Comparison of ENCODE assay signal across 1 cellular context in genomic region chr16:5069048-5069447, GRCh38.
TF ChIP-seq lines count a peak whose summit lies in the region.

No MANE protein-coding gene starts in this region.

TF ChIP-seq in HepG2, 621 proteins besides CTCF, POLR2A, EP300 and RAD21:
- TF ChIP-seq FLYWCH1 (CRISPR knock-in tag; IDR thresholded peaks at IDR 0.05) = no peak
- TF ChIP-seq RAD51 (IDR thresholded peaks at IDR 0.05; ENCODE audit: borderline replicate concordance) = peak; percentile 90
- TF ChIP-seq, protein P1, sequence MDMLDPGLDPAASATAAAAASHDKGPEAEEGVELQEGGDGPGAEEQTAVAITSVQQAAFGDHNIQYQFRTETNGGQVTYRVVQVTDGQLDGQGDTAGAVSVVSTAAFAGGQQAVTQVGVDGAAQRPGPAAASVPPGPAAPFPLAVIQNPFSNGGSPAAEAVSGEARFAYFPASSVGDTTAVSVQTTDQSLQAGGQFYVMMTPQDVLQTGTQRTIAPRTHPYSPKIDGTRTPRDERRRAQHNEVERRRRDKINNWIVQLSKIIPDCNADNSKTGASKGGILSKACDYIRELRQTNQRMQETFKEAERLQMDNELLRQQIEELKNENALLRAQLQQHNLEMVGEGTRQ (IDR thresholded peaks at IDR 0.05; ENCODE audit: low read depth, low read length) = peak; percentile 60
- TF ChIP-seq, protein P1 (CRISPR knock-in tag; IDR thresholded peaks at IDR 0.05; ENCODE audit: borderline replicate concordance) = no peak
